17 cellular contexts compared by ENCODE assay signal in genomic region chr6:111717621-111718020, GRCh38.
DNase-seq lines count a peak whose midpoint lies in the region; ATAC-seq, FAIRE-seq and TF ChIP-seq lines count a peak whose summit lies in the region.
"Had no signal": no experiment of that assay in that cellular context is flagged by ENCODE, and none has a peak within 500 bp of the region (broad histone marks: within the 10 kb centered on the region; RNA-seq: fewer than 3 reads in every experiment).

No MANE protein-coding gene starts in this region.

- H3K9me3 Mint-ChIP-seq in activated T-cell treated with anti-CD3 and anti-CD28 coated beads, Interleukin-2, amount 50 U/mL, for 24 hours, result no peaks in the 10 kb centered on the region
- no peaks in the 10 kb centered on the region for H3K9me3 Mint-ChIP-seq in CD8-positive, alpha-beta memory T cell
- H3K9me3 Mint-ChIP-seq in naive thymus-derived CD4-positive, alpha-beta T cell, result peaks cover 0 to 3% (median 0%) of the 10 kb centered on the region in 11 donors

- H3K36me3 ChIP-seq in CD8-positive, alpha-beta memory T cell (ENCODE audit: insufficient read depth, low read length), result peaks cover 51% of the 10 kb centered on the region
- H3K36me3 ChIP-seq in GM12878 (ENCODE audit: control insufficient read depth in 2 of 2, insufficient read depth in 2 of 2, low read length in 1 of 2), result peaks cover 15 to 30% of the 10 kb centered on the region in 2 experiments
- peaks cover 18 to 42% (median 32%) of the 10 kb centered on the region in 3 experiments for H3K36me3 ChIP-seq in naive thymus-derived CD4-positive, alpha-beta T cell (ENCODE audit: control insufficient read depth in 2 of 3, insufficient read depth in 3 of 3, low read length in 3 of 3)

- SMC1A ChIA-PET in GM12878 (lab: Charles Lee; ENCODE audit: uncharacterized antibody, unreplicated experiment), result interaction anchor here (0.8 to 1.4 kb wide), 4 partner anchors 18 to 280 kb away, joined by 3 to 5 read pairs (median 4); no protein-coding TSS in a partner anchor

- H3K9me3 ChIP-seq in CD8-positive, alpha-beta memory T cell (ENCODE audit: low read length), result no peaks in the 10 kb centered on the region
- no peaks in the 10 kb centered on the region for H3K9me3 ChIP-seq in GM12878 (replicated peaks; ENCODE audit: control insufficient read depth, insufficient read depth, low read length)
- no peaks in the 10 kb centered on the region for H3K9me3 ChIP-seq in naive thymus-derived CD4-positive, alpha-beta T cell (ENCODE audit: control insufficient read depth in 2 of 3, low read length in 3 of 3)
- H3K9me3 ChIP-seq: A549 had no signal

- intact Hi-C loops in GM12878 (cut with micrococcal nuclease; ENCODE audit: unreplicated experiment), result no loop called here
- intact Hi-C loops in naive thymus-derived CD4-positive, alpha-beta T cell (cut with micrococcal nuclease), result no loop called here

- POLR2A ChIA-PET in CD8-positive, alpha-beta memory T cell (lab: Charles Lee), result interaction anchor here (0.9 kb wide), 1 partner anchor 43 kb away, joined by 3 read pairs; no protein-coding TSS in a partner anchor
- POLR2A ChIA-PET in GM12878 (lab: Charles Lee), result interaction anchor here (1.5 kb wide), 1 partner anchor 19 kb away, joined by 3 read pairs; no protein-coding TSS in a partner anchor
- POLR2A ChIA-PET in naive thymus-derived CD4-positive, alpha-beta T cell (lab: Charles Lee), result interaction anchor here (0.7 to 1.3 kb wide), 2 partner anchors 152 to 275 kb away, joined by 3 to 5 read pairs; no protein-coding TSS in a partner anchor

- no peaks in the 10 kb centered on the region for H3K27me3 Mint-ChIP-seq in activated T-cell treated with anti-CD3 and anti-CD28 coated beads, Interleukin-2, amount 50 U/mL, for 24 hours
- peaks cover 0 to 2% of the 10 kb centered on the region in 2 donors for H3K27me3 Mint-ChIP-seq in CD8-positive, alpha-beta memory T cell
- H3K27me3 Mint-ChIP-seq in naive thymus-derived CD4-positive, alpha-beta T cell, result no peaks in the 10 kb centered on the region

- H3K4me3 ChIP-seq in CD8-positive, alpha-beta memory T cell (ENCODE audit: low read length), result no peak overlapping the region
- H3K4me3 ChIP-seq in GM12878, result no peak overlapping the region
- H3K4me3 ChIP-seq in naive thymus-derived CD4-positive, alpha-beta T cell (ENCODE audit: low read length), result no peak overlapping the region
- H3K4me3 ChIP-seq: A549 had no signal

- CTCF ChIA-PET in CD8-positive, alpha-beta memory T cell (lab: Charles Lee), result interaction anchor here (1.3 to 2.2 kb wide), 4 partner anchors 9 to 76 kb away, joined by 3 to 7 read pairs (median 5); no protein-coding TSS in a partner anchor
- CTCF ChIA-PET in GM12878 (lab: Yijun Ruan, JAX), result interaction anchor here (0.5 to 1.5 kb wide), 5 partner anchors 47 to 709 kb away, joined by 3 to 5 read pairs (median 4); no protein-coding TSS in a partner anchor
- CTCF ChIA-PET in naive thymus-derived CD4-positive, alpha-beta T cell (lab: Charles Lee), result interaction anchor here (0.6 to 1.3 kb wide), 7 partner anchors 9 to 322 kb away, joined by 3 to 5 read pairs (median 4); partner anchors contain the start of gene FYN

- TSS peak; percentile 11 for BruUV-seq in GM12878 (replicated peaks; lab: Mats Ljungman, UMichigan)

- no peak for TF ChIP-seq RAD21 in GM12878 (IDR thresholded peaks at IDR 0.05; ENCODE audit: insufficient read depth, low read depth, low read length)

- WGBS in GM12878 (ENCODE audit: insufficient coverage, insufficient replicate concordance, low lambda C conversion rate, missing lambda C conversion rate), result 72% methylated on average over 4 of the region's 4 CpGs

- TF ChIP-seq CTCF in GM12878 (IDR thresholded peaks at IDR 0.05 in 2 of 3, conservative IDR thresholded peaks at IDR 0.05 in 1 of 3; ENCODE audit: control insufficient read depth in 2 of 3, extremely low read depth in 1 of 3, insufficient read depth in 1 of 3, low read depth in 3 of 3, low read length in 3 of 3), result no peak

- peaks cover 99% of the 10 kb centered on the region for H3K36me3 Mint-ChIP-seq in activated T-cell treated with anti-CD3 and anti-CD28 coated beads, Interleukin-2, amount 50 U/mL, for 24 hours (ENCODE audit: low read depth)
- peaks cover 7 to 95% (median 35%) of the 10 kb centered on the region in 3 donors for H3K36me3 Mint-ChIP-seq in CD8-positive, alpha-beta memory T cell
- H3K36me3 Mint-ChIP-seq in naive thymus-derived CD4-positive, alpha-beta T cell, result peaks cover 8 to 74% (median 41%) of the 10 kb centered on the region in 5 donors

- no peak for ATAC-seq in GM12878
- no peak for ATAC-seq in naive thymus-derived CD4-positive, alpha-beta T cell
- ATAC-seq: A549, HepG2 had no signal

- H4K20me1 ChIP-seq in GM12878 (ENCODE audit: control insufficient read depth, insufficient read depth), result no peaks in the 10 kb centered on the region

- no peak overlapping the region for H3K4me3 Mint-ChIP-seq in activated T-cell treated with anti-CD3 and anti-CD28 coated beads, Interleukin-2, amount 50 U/mL, for 24 hours
- peak overlapping the region in 1 of 7 donors; percentile 51 for H3K4me3 Mint-ChIP-seq in CD8-positive, alpha-beta memory T cell
- no peak overlapping the region for H3K4me3 Mint-ChIP-seq in naive thymus-derived CD4-positive, alpha-beta T cell

- FAIRE-seq in GM12878 (lab: Jason Lieb, UNC), result no peak
- FAIRE-seq: A549, D721Med, HepG2 had no signal

- no peak overlapping the region for H3K4me2 ChIP-seq in GM12878 (ENCODE audit: control insufficient read depth, insufficient read depth)
- H3K4me2 ChIP-seq: A549 had no signal

- no peak overlapping the region for H2AFZ ChIP-seq in GM12878 (ENCODE audit: control insufficient read depth, low read depth, low read length)

- DNase-seq in activated T-cell treated with anti-CD3 and anti-CD28 coated beads, Interleukin-2, amount 50 U/mL, for 24 hours, result no peak
- DNase-seq in activated T-cell treated with anti-CD3 and anti-CD28 coated beads for 4 hours, result no peak
- no peak for DNase-seq in CD8-positive, alpha-beta memory T cell
- DNase-seq in GM12878 (ENCODE audit: low read depth, low spot score), result no peak
- DNase-seq in naive thymus-derived CD4-positive, alpha-beta T cell, result no peak
- DNase-seq in COLO668 (lab: John Stamatoyannopoulos, UW; ENCODE audit: unreplicated experiment), result no peak
- no peak for DNase-seq in cerebellar cortex (ENCODE audit: low spot score)
- DNase-seq in COLO829 (ENCODE audit: low spot score), result no peak
- DNase-seq: H7; KG1; NCI-H1417 treated with DMSO at 0.1 percent for 48 hours; NCI-H1930; NK-92 treated with Interleukin-12 subunit alpha and Interleukin-12 subunit beta, amount 100 ng/mL, for 24 hours had no signal

- peaks cover 16% of the 10 kb centered on the region for H3K79me2 ChIP-seq in GM12878 (ENCODE audit: control insufficient read depth, insufficient read depth, low read length)

- H3K27me3 ChIP-seq in CD8-positive, alpha-beta memory T cell (ENCODE audit: insufficient read depth, low read length, poor library complexity, severe bottlenecking), result no peaks in the 10 kb centered on the region
- H3K27me3 ChIP-seq in GM12878 (replicated peaks in 1 of 2; ENCODE audit: control insufficient read depth in 2 of 2, insufficient read depth in 2 of 2, low read length in 1 of 2), result no peaks in the 10 kb centered on the region
- no peaks in the 10 kb centered on the region for H3K27me3 ChIP-seq in naive thymus-derived CD4-positive, alpha-beta T cell (ENCODE audit: control insufficient read depth in 2 of 2, insufficient read depth in 2 of 2, low read length in 2 of 2)

- peaks cover 70% of the 10 kb centered on the region for H3K4me1 ChIP-seq in CD8-positive, alpha-beta memory T cell (ENCODE audit: insufficient read depth, low read length)
- H3K4me1 ChIP-seq in GM12878 (ENCODE audit: control insufficient read depth, insufficient read depth, low read length), result peaks cover 4% of the 10 kb centered on the region
- peaks cover 36 to 42% of the 10 kb centered on the region in 2 donors for H3K4me1 ChIP-seq in naive thymus-derived CD4-positive, alpha-beta T cell (ENCODE audit: control insufficient read depth in 2 of 2, insufficient read depth in 2 of 2, low read length in 2 of 2)

- no peak overlapping the region for H3K27ac ChIP-seq in CD8-positive, alpha-beta memory T cell (ENCODE audit: low read depth, low read length)
- H3K27ac ChIP-seq in GM12878 (ENCODE audit: control insufficient read depth, insufficient read depth), result no peak overlapping the region
- H3K27ac ChIP-seq in naive thymus-derived CD4-positive, alpha-beta T cell (ENCODE audit: low read depth, low read length), result peak overlapping the region; percentile 9
- H3K27ac ChIP-seq: A549, C4-2B had no signal

- no peak overlapping the region for H3K9ac ChIP-seq in GM12878 (ENCODE audit: control insufficient read depth, insufficient read depth, low read length)

- TF ChIP-seq POLR2A in GM12878 (IDR thresholded peaks at IDR 0.05; ENCODE audit: low read depth, low read length), result no peak

- peak overlapping the region; percentile 85 for H3K27ac Mint-ChIP-seq in activated T-cell treated with anti-CD3 and anti-CD28 coated beads, Interleukin-2, amount 50 U/mL, for 24 hours
- H3K27ac Mint-ChIP-seq in CD8-positive, alpha-beta memory T cell, result peak overlapping the region; percentile 25 to 91 (median 79)
- H3K27ac Mint-ChIP-seq in naive thymus-derived CD4-positive, alpha-beta T cell, result peak overlapping the region in 8 of 9 donors; percentile 30 to 90 (median 84)

- in situ Hi-C loops in GM12878 (cut with MboI), result loop anchor here (25.0 kb wide), 1 partner anchor 595 kb away; no protein-coding TSS in a partner anchor

- TF ChIP-seq EP300 in GM12878 (IDR thresholded peaks at IDR 0.05; ENCODE audit: borderline replicate concordance in 1 of 2, control insufficient read depth in 1 of 2, low read depth in 2 of 2, low read length in 2 of 2), result no peak

- RAD21 ChIA-PET in GM12878 (lab: Charles Lee; ENCODE audit: unreplicated experiment), result interaction anchor here (1.3 to 1.7 kb wide), 2 partner anchors 46 to 326 kb away, joined by 3 to 5 read pairs; no protein-coding TSS in a partner anchor

- peaks cover 96% of the 10 kb centered on the region for H3K4me1 Mint-ChIP-seq in activated T-cell treated with anti-CD3 and anti-CD28 coated beads, Interleukin-2, amount 50 U/mL, for 24 hours (ENCODE audit: low read depth)
- H3K4me1 Mint-ChIP-seq in CD8-positive, alpha-beta memory T cell, result peaks cover 80 to 95% (median 82%) of the 10 kb centered on the region in 3 donors
- H3K4me1 Mint-ChIP-seq in naive thymus-derived CD4-positive, alpha-beta T cell, result peaks cover 34 to 88% (median 76%) of the 10 kb centered on the region in 7 donors

TF ChIP-seq in GM12878, 131 proteins besides CTCF, POLR2A, EP300 and RAD21 (continues in another document):
- TF ChIP-seq SREBF2 (IDR thresholded peaks at IDR 0.05; ENCODE audit: low read length), result no peak
- no peak for TF ChIP-seq ZNF622 (IDR thresholded peaks at IDR 0.05)
- no peak for TF ChIP-seq NFIC (IDR thresholded peaks at IDR 0.05; ENCODE audit: low read depth, low read length)
- TF ChIP-seq FOS (IDR thresholded peaks at IDR 0.05; ENCODE audit: borderline replicate concordance, extremely low read depth, insufficient read length), result no peak
